1 cellular context compared by ENCODE assay signal in genomic region chr14:104975481-104976197, GRCh38.
TF ChIP-seq lines count a peak whose summit lies in the region.

No MANE protein-coding gene starts in this region.

TF ChIP-seq in HCT116, 20 proteins besides CTCF, POLR2A, EP300 and RAD21:
- TF ChIP-seq ZBTB33 (IDR thresholded peaks at IDR 0.05; ENCODE audit: extremely low read depth, insufficient replicate concordance, low read length) (no peak), REST (IDR thresholded peaks at IDR 0.05; ENCODE audit: low read depth) (no peak), EZH2phosphoT487 (IDR thresholded peaks at IDR 0.05; ENCODE audit: borderline replicate concordance) (no peak), ATF3 (IDR thresholded peaks at IDR 0.05) (no peak), FOSL1 (IDR thresholded peaks at IDR 0.05; ENCODE audit: low read depth) (no peak), ZFX (IDR thresholded peaks at IDR 0.05) (no peak), EZH2 (IDR thresholded peaks at IDR 0.05) (no peak), MAX (IDR thresholded peaks at IDR 0.05) (no peak), JUND (IDR thresholded peaks at IDR 0.05) (no peak), TCF7L2 (IDR thresholded peaks at IDR 0.05; ENCODE audit: borderline replicate concordance, extremely low read depth, insufficient read depth, insufficient read length) (no peak), POLR2AphosphoS5 (IDR thresholded peaks at IDR 0.05; ENCODE audit: low read depth, low read length) (no peak), ZNF274 (IDR thresholded peaks at IDR 0.05; ENCODE audit: low read depth, low read length) (no peak), CEBPB (IDR thresholded peaks at IDR 0.05; ENCODE audit: low read depth) (no peak), YY1 (IDR thresholded peaks at IDR 0.05; ENCODE audit: extremely low read depth, insufficient replicate concordance, low read depth, low read length) (no peak), CBX3 (IDR thresholded peaks at IDR 0.05; ENCODE audit: low read depth) (no peak), EGR1 (IDR thresholded peaks at IDR 0.05; ENCODE audit: low read depth) (no peak), SRF (IDR thresholded peaks at IDR 0.05; ENCODE audit: low read depth) (no peak), SIN3A (IDR thresholded peaks at IDR 0.05; ENCODE audit: low read depth) (no peak)
